ENCODE assay signal across 2 cellular contexts in genomic region chr19:49629659-49630058, GRCh38.
TF ChIP-seq lines count a peak whose summit lies in the region.

No MANE protein-coding gene starts in this region.

TF ChIP-seq in HepG2, 621 proteins besides CTCF, POLR2A, EP300 and RAD21:
- no peak for TF ChIP-seq SAP130 (CRISPR knock-in tag; IDR thresholded peaks at IDR 0.05; ENCODE audit: low read depth)
- TF ChIP-seq FOXC1 (CRISPR knock-in tag; IDR thresholded peaks at IDR 0.05; ENCODE audit: borderline replicate concordance): no peak
- no peak for TF ChIP-seq CERS6 (CRISPR knock-in tag; IDR thresholded peaks at IDR 0.05)
- 0 out of 2 replicates have a peak, but pooled peaks have one; percentile 17 for TF ChIP-seq ZNF629 (CRISPR knock-in tag; conservative IDR thresholded peaks at IDR 0.05)
- TF ChIP-seq STAG1 (CRISPR knock-in tag; IDR thresholded peaks at IDR 0.05): no peak
- no peak for TF ChIP-seq HMGA1 (CRISPR knock-in tag; conservative IDR thresholded peaks at IDR 0.05)
- 0 out of 2 replicates have a peak, but pooled peaks have one; percentile 31 for TF ChIP-seq POLR2AphosphoS5 (IDR thresholded peaks at IDR 0.05; ENCODE audit: low read depth, low read length)
- no peak for TF ChIP-seq ZNF33A (CRISPR knock-in tag; IDR thresholded peaks at IDR 0.05; ENCODE audit: borderline replicate concordance)

TF ChIP-seq in WTC11, 78 proteins besides CTCF, POLR2A, EP300 and RAD21:
- TF ChIP-seq ATF1 (CRISPR knock-in tag; IDR thresholded peaks at IDR 0.05) (no peak), CREB1 (CRISPR knock-in tag; IDR thresholded peaks at IDR 0.05) (no peak)
